In the genomic region with DNA sequence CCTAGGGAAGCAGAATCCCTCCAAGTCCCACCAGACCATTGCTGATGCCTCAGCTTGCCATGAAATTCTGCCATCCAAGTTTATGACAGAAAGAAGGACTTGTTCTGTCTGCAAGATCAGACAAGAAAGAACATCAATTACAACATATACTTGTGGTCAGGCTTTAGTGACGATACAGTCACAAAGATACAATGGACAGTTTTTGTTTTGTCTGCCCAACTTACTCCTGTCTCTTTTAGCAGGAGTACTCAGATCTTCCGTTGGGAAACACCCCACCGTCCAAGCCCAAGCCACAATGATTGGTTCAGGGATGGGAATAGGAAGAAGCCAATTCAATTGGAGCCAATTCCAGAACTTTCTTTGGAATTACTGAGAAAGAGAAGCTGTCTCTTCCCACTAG, we compare ENCODE assay signal across 23 cellular contexts. TPM values are rescaled to one million over a fixed set of nuclear protein-coding genes. Genes with fewer than 3 reads are reported as not detected.
DNase-seq lines count a peak whose midpoint lies in the region; ATAC-seq, FAIRE-seq and TF ChIP-seq lines count a peak whose summit lies in the region.
"Had no signal": no experiment of that assay in that cellular context is flagged by ENCODE, and none has a peak within 500 bp of the region (broad histone marks: within the 10 kb centered on the region; RNA-seq: fewer than 3 reads in every experiment).

No MANE protein-coding gene starts in this region.

- no peaks in the 10 kb centered on the region for H3K27me3 Mint-ChIP-seq in naive thymus-derived CD8-positive, alpha-beta T cell
- H3K27me3 Mint-ChIP-seq: effector memory CD8-positive, alpha-beta T cell had no signal

- intact Hi-C loops in posterior vena cava (cut with DNase I) = no loop called here

- in situ Hi-C loops in SK-MEL-5 (cut with HindIII; ENCODE audit: low pct_unique_long_range_greater_than_20kb, low sequenced_read_pairs) = no loop called here

- ATAC-seq in naive thymus-derived CD8-positive, alpha-beta T cell = no peak
- ATAC-seq in HG03457 (IDR thresholded peaks at IDR 0.05; ENCODE audit: unreplicated experiment) = no peak
- ATAC-seq: left ventricle myocardium superior, psoas muscle, Right ventricle myocardium inferior had no signal

- H3K9me3 Mint-ChIP-seq in naive thymus-derived CD8-positive, alpha-beta T cell = no peaks in the 10 kb centered on the region
- H3K9me3 Mint-ChIP-seq: effector memory CD8-positive, alpha-beta T cell had no signal

- DNase-seq in SKM-1 treated with dmso at 0.1 percent for 144 hours (lab: John Stamatoyannopoulos, UW; ENCODE audit: unreplicated experiment) = peak; percentile 22
- DNase-seq in SKM-1 (lab: John Stamatoyannopoulos, UW; ENCODE audit: unreplicated experiment) = no peak
- DNase-seq in GM12892 (ENCODE audit: insufficient read length) = no peak
- DNase-seq in SK-MEL-5 (ENCODE audit: low read depth, low spot score) = peak; percentile 75
- DNase-seq in naive thymus-derived CD8-positive, alpha-beta T cell = no peak
- no peak for DNase-seq in posterior vena cava (ENCODE audit: low spot score)
- no peak for DNase-seq in occipital lobe (lab: John Stamatoyannopoulos, UW)
- DNase-seq: activated gamma-delta T cell; effector memory CD8-positive, alpha-beta T cell; GDM1; left ventricle myocardium superior; NCI-H1930; NCI-H526 treated with DMSO at 0.1 percent for 48 hours; psoas muscle; stimulated activated CD4-positive, alpha-beta T cell treated with anti-CD3 and anti-CD28 coated beads, Interleukin-15, amount 100 ng/mL, for 24 hours; substantia nigra had no signal

- H3K4me3 Mint-ChIP-seq in naive thymus-derived CD8-positive, alpha-beta T cell = peak overlapping the region in 5 of 10 donors; percentile 10 to 68 (median 30)

- no peak for TF ChIP-seq POLR2A in GM12892 (IDR thresholded peaks at IDR 0.05; ENCODE audit: low read depth, low read length)

- H3K27ac Mint-ChIP-seq in naive thymus-derived CD8-positive, alpha-beta T cell = peak overlapping the region in 7 of 10 donors; percentile 37 to 94 (median 81)

- peaks cover 47 to 96% (median 91%) of the 10 kb centered on the region in 4 donors for H3K4me1 Mint-ChIP-seq in naive thymus-derived CD8-positive, alpha-beta T cell

- H3K36me3 Mint-ChIP-seq in naive thymus-derived CD8-positive, alpha-beta T cell = peaks cover 0 to 21% (median 0%) of the 10 kb centered on the region in 3 donors

- POLR2A ChIA-PET in naive thymus-derived CD8-positive, alpha-beta T cell (lab: Charles Lee) = interaction anchor here (1.0 kb wide), 1 partner anchor 22 kb away, joined by 3 read pairs; no protein-coding TSS in a partner anchor

- FAIRE-seq in GM12892 (lab: Jason Lieb, UNC) = peak; percentile 57
- FAIRE-seq: TTC549 had no signal

RNA-seq across cellular contexts. Expression of gene KLHL6, which starts 15.7 kb away (rescaled TPM):
- polyA plus RNA-seq in GM12892 (2012; ENCODE audit: missing spikeins) = 13.2 TPM
- 0.11 and 0.13 TPM in 2 replicates for total RNA-seq in SK-MEL-5 (2014; rRNA removed; shearing (Covaris generic))
- polyA plus RNA-seq in SK-MEL-5 (2015; cell fraction: cytosol; rRNA removed) = 0.03 and 0.05 TPM in 2 replicates
- polyA plus RNA-seq in SK-MEL-5 (2015; cell fraction: nucleus; rRNA removed) = 0.59 and 2.2 TPM in 2 replicates
- total RNA-seq in naive thymus-derived CD8-positive, alpha-beta T cell = 10 to 100 TPM; 58.9 to 59.0 TPM
- 10 to 100 TPM in 2 of 3 donors, 1 to 10 TPM in 1; 7.6 to 20.7 (median 18.6) TPM for polyA plus RNA-seq in naive thymus-derived CD8-positive, alpha-beta T cell
- 1 to 10 TPM; 2.0 to 3.0 TPM for total RNA-seq in posterior vena cava
- total RNA-seq in occipital lobe = 1.1 TPM
- total RNA-seq: A172, fibroblast of villous mesenchyme, myocyte had no signal
- polyA plus RNA-seq: cardiac muscle cell had no signal

Comparison
In these comparisons a context has a peak if more than half of its experiments do, and no peak if none do; other contexts are left out.
1. DNase-seq: peak in SKM-1 treated with dmso at 0.1 percent for 144 hours (single experiment) and SK-MEL-5 (single experiment); none in SKM-1 (single experiment), GM12892 (single experiment), naive thymus-derived CD8-positive, alpha-beta T cell (0 of 10), posterior vena cava (single experiment) and occipital lobe (single experiment).
2. RNA of gene KLHL6, which starts 15.7 kb away (total RNA-seq): 58.9 to 59.0 TPM in naive thymus-derived CD8-positive, alpha-beta T cell; 2.0 to 3.0 TPM in posterior vena cava, 1.1 TPM in occipital lobe (single experiment) and 0.11 to 0.13 TPM in SK-MEL-5; every median in the first group is over 10 times any median in the second.